Comparison of ENCODE assay signal across 8 cellular contexts in genomic region chr1:223771814-223772770, GRCh38. TPM values are rescaled to one million over a fixed set of nuclear protein-coding genes. Genes with fewer than 3 reads are reported as not detected.
DNase-seq lines count a peak whose midpoint lies in the region; FAIRE-seq and TF ChIP-seq lines count a peak whose summit lies in the region.

No MANE protein-coding gene starts in this region.

- H3K9ac ChIP-seq in HUES48 (ENCODE audit: low read depth, low read length) (peak overlapping the region; percentile 18; the same call in 1 of the 2 replicates), smooth muscle cell (ENCODE audit: low read depth) (peak overlapping the region; percentile 70)

- FAIRE-seq in D721Med (lab: Jason Lieb, UNC): no peak

- H3K4me2 ChIP-seq in hepatocyte (peak overlapping the region; percentile 38), smooth muscle cell (peak overlapping the region; percentile 77)

- peaks cover 13% of the 10 kb centered on the region for H3K4me1 ChIP-seq in HUES48 (ENCODE audit: control insufficient read depth, insufficient read depth, low read length)
- peaks cover 8 to 38% of the 10 kb centered on the region in 2 donors for H3K4me1 ChIP-seq in ascending aorta
- peaks cover 24% of the 10 kb centered on the region for H3K4me1 ChIP-seq in hepatocyte (ENCODE audit: insufficient read depth)
- peaks cover 13% of the 10 kb centered on the region for H3K4me1 ChIP-seq in smooth muscle cell (ENCODE audit: low read depth)

- peaks cover 37% of the 10 kb centered on the region for H3F3A ChIP-seq in smooth muscle cell (ENCODE audit: low read depth)

- H3K79me2 ChIP-seq in hepatocyte (no peaks in the 10 kb centered on the region), smooth muscle cell (ENCODE audit: low read depth) (no peaks in the 10 kb centered on the region)

- intact Hi-C loops in ascending aorta (cut with DNase I): no loop called here

- TF ChIP-seq CTCF in ascending aorta (IDR thresholded peaks at IDR 0.05): no peak
- no peak for TF ChIP-seq CTCF in hepatocyte (IDR thresholded peaks at IDR 0.05; ENCODE audit: poor library complexity)
- no peak for TF ChIP-seq CTCF in smooth muscle cell (IDR thresholded peaks at IDR 0.05; ENCODE audit: borderline replicate concordance, insufficient read depth, poor library complexity, severe bottlenecking)
- no peak for TF ChIP-seq CTCF in D721Med (IDR thresholded peaks at IDR 0.05; ENCODE audit: insufficient read depth, missing control alignments)

- no peaks in the 10 kb centered on the region for H3K9me3 ChIP-seq in HUES48 (ENCODE audit: control insufficient read depth, insufficient read depth, low read length)
- no peaks in the 10 kb centered on the region for H3K9me3 ChIP-seq in ascending aorta
- H3K9me3 ChIP-seq in hepatocyte (ENCODE audit: low read depth): no peaks in the 10 kb centered on the region
- H3K9me3 ChIP-seq in smooth muscle cell (replicated peaks; ENCODE audit: low read depth): no peaks in the 10 kb centered on the region

- no peaks in the 10 kb centered on the region for H3K9me2 ChIP-seq in hepatocyte (replicated peaks; ENCODE audit: insufficient read depth)

- H3K27ac ChIP-seq in HUES48 (ENCODE audit: low read depth, low read length) (peak overlapping the region; percentile 89), ascending aorta (peak overlapping the region; percentile 76 to 86), hepatocyte (peak overlapping the region; percentile 91), smooth muscle cell (ENCODE audit: low read depth) (peak overlapping the region; percentile 93)

- H3K4me3 ChIP-seq in HUES48 (ENCODE audit: low read depth, low read length): no peak overlapping the region
- H3K4me3 ChIP-seq in ascending aorta: peak overlapping the region in 1 of 2 donors; percentile 22
- H3K4me3 ChIP-seq in hepatocyte: no peak overlapping the region
- no peak overlapping the region for H3K4me3 ChIP-seq in smooth muscle cell

- DNase-seq in Caki2 (ENCODE audit: low read depth) (peak; percentile 95), ascending aorta (ENCODE audit: low spot score in 2 of 2) (peak in 1 of 2 donors; percentile 65), hepatocyte (ENCODE audit: low spot score) (peak; percentile 81), smooth muscle cell (lab: John Stamatoyannopoulos, UW; ENCODE audit: unreplicated experiment) (no peak), NAMALWA (ENCODE audit: low spot score) (no peak), NOMO-1 (lab: John Stamatoyannopoulos, UW; ENCODE audit: unreplicated experiment in 2 of 2) (no peak), D721Med (ENCODE audit: insufficient read length, low spot score) (no peak)

- in situ Hi-C loops in Caki2 (cut with HindIII; ENCODE audit: low pct_unique_long_range_greater_than_20kb, low sequenced_read_pairs): no loop called here

- H3K36me3 ChIP-seq in HUES48 (ENCODE audit: control insufficient read depth, insufficient read depth, low read length) (peaks cover 60% of the 10 kb centered on the region), ascending aorta (peaks cover 57 to 58% of the 10 kb centered on the region in 2 donors), hepatocyte (replicated peaks; ENCODE audit: insufficient read depth, low read depth) (no peaks in the 10 kb centered on the region), smooth muscle cell (ENCODE audit: low read depth) (peaks cover 14% of the 10 kb centered on the region)

- H4K20me1 ChIP-seq in hepatocyte (ENCODE audit: insufficient read depth, poor library complexity, severe bottlenecking) (no peaks in the 10 kb centered on the region), smooth muscle cell (ENCODE audit: low read depth) (peaks cover 11% of the 10 kb centered on the region)

- H2AFZ ChIP-seq in hepatocyte: no peak overlapping the region
- no peak overlapping the region for H2AFZ ChIP-seq in smooth muscle cell (ENCODE audit: low read depth)

- H3K27me3 ChIP-seq in HUES48 (ENCODE audit: control insufficient read depth, insufficient read depth, low read length) (no peaks in the 10 kb centered on the region), ascending aorta (no peaks in the 10 kb centered on the region), hepatocyte (no peaks in the 10 kb centered on the region), smooth muscle cell (ENCODE audit: low read depth) (no peaks in the 10 kb centered on the region)

- WGBS in hepatocyte (ENCODE audit: low lambda C conversion rate, missing lambda C conversion rate): 21% methylated on average over 16 of the region's 16 CpGs
- WGBS in smooth muscle cell (ENCODE audit: low lambda C conversion rate): 17% methylated on average over 16 of the region's 16 CpGs

RNA-seq across cellular contexts. Expression of gene CAPN2, which starts 59.8 kb away (rescaled TPM):
- total RNA-seq in Caki2 (2014; rRNA removed; shearing (Covaris generic); ENCODE audit: low replicate concordance): 226 and 227 TPM in 2 replicates
- total RNA-seq in ascending aorta (178 TPM), hepatocyte (123 and 147 TPM in 2 replicates), smooth muscle cell (213 and 229 TPM in 2 replicates)
- polyA plus RNA-seq in hepatocyte (161 and 162 TPM in 2 replicates), smooth muscle cell (182 and 210 TPM in 2 replicates)

Comparison
In these comparisons a context has a peak if more than half of its experiments do, and no peak if none do; other contexts are left out.
1. DNase-seq: peak in Caki2 (single experiment) and hepatocyte (single experiment); none in smooth muscle cell (single experiment), NAMALWA (single experiment), NOMO-1 (0 of 2) and D721Med (single experiment).
2. Peak in every context shown above with its lines, with median percentiles within 50 percentile points of each other: H3K27ac ChIP-seq.